In genomic region chr17:41580244-41580575, GRCh38 we compare ENCODE assay signal across 1 cellular context.
TF ChIP-seq lines count a peak whose summit lies in the region.

No MANE protein-coding gene starts in this region.

TF ChIP-seq in K562, 482 proteins besides CTCF, POLR2A, EP300 and RAD21:
- TF ChIP-seq CCNT2 (IDR thresholded peaks at IDR 0.05; ENCODE audit: borderline replicate concordance, extremely low read depth, insufficient read length, low read depth, low read length) (no peak), ILK (tag; IDR thresholded peaks at IDR 0.05; ENCODE audit: borderline replicate concordance, low read depth) (no peak), RFX7 (CRISPR knock-in tag; IDR thresholded peaks at IDR 0.05) (no peak), ZBTB33 (CRISPR knock-in tag; IDR thresholded peaks at IDR 0.05) (no peak), PRDM10 (IDR thresholded peaks at IDR 0.05; ENCODE audit: partially characterized antibody) (no peak), EGR1 (conservative IDR thresholded peaks at IDR 0.05) (no peak), SMAD4 (CRISPR knock-in tag; conservative IDR thresholded peaks at IDR 0.05) (no peak), CGGBP1 (CRISPR knock-in tag; IDR thresholded peaks at IDR 0.05) (no peak), NFE2 (IDR thresholded peaks at IDR 0.05; ENCODE audit: low read depth) (no peak), SAP30 (IDR thresholded peaks at IDR 0.05; ENCODE audit: borderline replicate concordance, insufficient read depth, low read depth, low read length, poor library complexity, severe bottlenecking) (no peak)
